8 cellular contexts compared by ENCODE assay signal in the genomic region with DNA sequence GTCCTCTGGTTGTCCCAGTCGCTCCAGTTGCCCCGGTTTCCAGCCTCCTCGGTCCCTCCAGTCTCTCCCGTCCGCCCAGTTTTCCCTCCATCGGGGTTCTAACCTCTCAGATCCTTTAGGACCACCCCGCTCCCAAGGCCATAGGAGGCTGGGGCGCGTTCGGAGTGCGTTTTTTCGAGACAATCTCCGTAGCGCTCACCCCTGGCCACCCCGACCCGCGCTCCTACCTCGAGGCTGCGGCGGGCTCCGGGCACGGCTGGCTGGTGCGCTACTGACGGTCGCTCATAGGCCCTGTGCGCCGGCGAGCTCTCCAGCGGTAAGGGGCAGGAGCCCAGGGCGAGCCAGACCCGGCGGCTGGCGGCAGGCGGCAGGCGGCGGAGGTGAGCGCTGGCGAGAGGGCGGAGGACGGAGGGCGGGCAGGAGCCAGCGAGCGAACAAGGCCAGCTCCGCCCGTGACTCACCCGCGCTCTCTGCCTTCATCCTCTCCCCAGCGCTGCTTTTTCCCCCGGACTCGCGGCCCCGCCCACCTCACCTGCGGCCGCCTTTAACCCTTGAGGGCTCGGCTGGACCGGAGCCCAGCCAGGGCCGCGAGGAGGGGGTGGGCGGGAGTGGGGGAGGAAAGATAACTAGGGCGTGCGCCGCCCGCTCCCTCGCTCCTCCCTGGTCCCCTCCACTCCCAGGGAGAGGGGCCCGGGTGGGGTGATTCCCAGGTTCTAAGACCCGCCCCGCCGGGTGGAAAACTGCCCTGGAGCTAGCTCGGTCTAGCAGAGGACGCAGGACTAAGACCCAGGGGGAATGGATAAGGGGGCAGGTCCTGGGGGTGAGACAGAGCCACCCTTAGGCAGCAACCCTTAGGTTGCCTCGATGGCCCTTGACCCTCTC. TPM values are rescaled to one million over a fixed set of nuclear protein-coding genes. Genes with fewer than 3 reads are reported as not detected.
A peak's percentile ranks its signal among the peaks of the same experiment; 100 is the strongest.
DNase-seq lines count a peak whose midpoint lies in the region; ATAC-seq and TF ChIP-seq lines count a peak whose summit lies in the region.

Gene SP6, minus strand, starts transcription at position 472 of the 882 bp plus-strand sequence. CDS start 2,734 bp downstream, outside the sequence.

- peak within 1 kb of the TSS; percentile 48 to 80 (median 68) for H3K4me3 Mint-ChIP-seq in naive thymus-derived CD4-positive, alpha-beta T cell

- POLR2A ChIA-PET in naive thymus-derived CD4-positive, alpha-beta T cell (lab: Charles Lee), result interaction anchor here (4.2 kb wide), 1 partner anchor 40 kb away, joined by 17 read pairs; no protein-coding TSS in a partner anchor

- peaks cover 6 to 14% of the 10 kb centered on the region in 2 donors for H3K4me1 ChIP-seq in naive thymus-derived CD4-positive, alpha-beta T cell (ENCODE audit: control insufficient read depth in 2 of 2, insufficient read depth in 2 of 2, low read length in 2 of 2)

- TF ChIP-seq CTCF in GM20000 (IDR thresholded peaks at IDR 0.05; ENCODE audit: extremely low read depth, missing control alignments), result no peak

- intact Hi-C loops in naive thymus-derived CD4-positive, alpha-beta T cell (cut with micrococcal nuclease), result loop anchor here in 1 of 2 donors (2.0 kb wide), 1 partner anchor 14 kb away; no protein-coding TSS in a partner anchor

- no peaks in the 10 kb centered on the region for H3K36me3 ChIP-seq in naive thymus-derived CD4-positive, alpha-beta T cell (ENCODE audit: control insufficient read depth in 2 of 3, insufficient read depth in 3 of 3, low read length in 3 of 3)

- peaks cover 63 to 94% (median 77%) of the 10 kb centered on the region in 5 donors for H3K27me3 Mint-ChIP-seq in naive thymus-derived CD4-positive, alpha-beta T cell

- H3K4me1 Mint-ChIP-seq in naive thymus-derived CD4-positive, alpha-beta T cell, result peaks cover 18 to 39% (median 22%) of the 10 kb centered on the region in 7 donors

- peak; percentile 77 for ATAC-seq in naive thymus-derived CD4-positive, alpha-beta T cell
- ATAC-seq in GM19463 (IDR thresholded peaks at IDR 0.05; ENCODE audit: unreplicated experiment) (no peak), HG02623 (IDR thresholded peaks at IDR 0.05; ENCODE audit: unreplicated experiment) (no peak)

- H3K27ac Mint-ChIP-seq in naive thymus-derived CD4-positive, alpha-beta T cell, result peak within 1 kb of the TSS in 3 of 9 donors; percentile 11 to 51 (median 13)

- peaks cover 0 to 6% (median 0%) of the 10 kb centered on the region in 11 donors for H3K9me3 Mint-ChIP-seq in naive thymus-derived CD4-positive, alpha-beta T cell

- peaks cover 6 to 39% of the 10 kb centered on the region in 2 donors for H3K27me3 ChIP-seq in naive thymus-derived CD4-positive, alpha-beta T cell (ENCODE audit: control insufficient read depth in 2 of 2, insufficient read depth in 2 of 2, low read length in 2 of 2)

- no peaks in the 10 kb centered on the region for H3K36me3 Mint-ChIP-seq in naive thymus-derived CD4-positive, alpha-beta T cell

- DNase-seq in GM20000 (ENCODE audit: low spot score) (peak; percentile 76), NCI-H226 (peak; percentile 82), epithelial cell of prostate (ENCODE audit: low read depth, low spot score) (peak; percentile 50)
- peak; percentile 52 for DNase-seq in activated CD8-positive, alpha-beta memory T cell treated with anti-CD3 and anti-CD28 coated beads, Interleukin-2, amount 50 U/mL, for 1 hour (ENCODE audit: extremely low read depth)
- peak in 4 of 9 donors; percentile 24 to 71 (median 38) for DNase-seq in naive thymus-derived CD4-positive, alpha-beta T cell
- DNase-seq in stimulated activated naive CD4-positive, alpha-beta T cell (lab: John Stamatoyannopoulos, UW), result peak in 5 of 6 experiments; percentile 27 to 36 (median 34)

- CTCF ChIA-PET in naive thymus-derived CD4-positive, alpha-beta T cell (lab: Charles Lee), result interaction anchor here (0.5 to 1.1 kb wide), 2 partner anchors 39 to 671 kb away, joined by 3 to 5 read pairs; no protein-coding TSS in a partner anchor

- peak within 1 kb of the TSS; percentile 71 for H3K27ac ChIP-seq in epithelial cell of prostate
- H3K27ac ChIP-seq in naive thymus-derived CD4-positive, alpha-beta T cell (ENCODE audit: low read depth, low read length), result no peak within 1 kb of the TSS

- H3K9me3 ChIP-seq in naive thymus-derived CD4-positive, alpha-beta T cell (ENCODE audit: control insufficient read depth in 2 of 3, low read length in 3 of 3), result no peaks in the 10 kb centered on the region

- H3K4me3 ChIP-seq in naive thymus-derived CD4-positive, alpha-beta T cell (ENCODE audit: low read length), result peak within 1 kb of the TSS; percentile 20

RNA-seq across cellular contexts. Expression of gene SP6, which starts in this region (rescaled TPM):
- under 1 TPM in 3 of 5 experiments, not detected in 2; 0.16 to 0.29 (median 0.22) TPM for total RNA-seq in naive thymus-derived CD4-positive, alpha-beta T cell
- polyA plus RNA-seq in naive thymus-derived CD4-positive, alpha-beta T cell, result under 1 TPM in 1 of 2 donors, not detected in 1; 0.05 TPM

Comparison
In these comparisons a context has a peak if more than half of its experiments do, and no peak if none do; other contexts are left out.
1. Peak in ATAC-seq and H3K4me3 ChIP-seq in naive thymus-derived CD4-positive, alpha-beta T cell; RNA of the gene not detected or under 1 TPM.